In the genomic region with DNA sequence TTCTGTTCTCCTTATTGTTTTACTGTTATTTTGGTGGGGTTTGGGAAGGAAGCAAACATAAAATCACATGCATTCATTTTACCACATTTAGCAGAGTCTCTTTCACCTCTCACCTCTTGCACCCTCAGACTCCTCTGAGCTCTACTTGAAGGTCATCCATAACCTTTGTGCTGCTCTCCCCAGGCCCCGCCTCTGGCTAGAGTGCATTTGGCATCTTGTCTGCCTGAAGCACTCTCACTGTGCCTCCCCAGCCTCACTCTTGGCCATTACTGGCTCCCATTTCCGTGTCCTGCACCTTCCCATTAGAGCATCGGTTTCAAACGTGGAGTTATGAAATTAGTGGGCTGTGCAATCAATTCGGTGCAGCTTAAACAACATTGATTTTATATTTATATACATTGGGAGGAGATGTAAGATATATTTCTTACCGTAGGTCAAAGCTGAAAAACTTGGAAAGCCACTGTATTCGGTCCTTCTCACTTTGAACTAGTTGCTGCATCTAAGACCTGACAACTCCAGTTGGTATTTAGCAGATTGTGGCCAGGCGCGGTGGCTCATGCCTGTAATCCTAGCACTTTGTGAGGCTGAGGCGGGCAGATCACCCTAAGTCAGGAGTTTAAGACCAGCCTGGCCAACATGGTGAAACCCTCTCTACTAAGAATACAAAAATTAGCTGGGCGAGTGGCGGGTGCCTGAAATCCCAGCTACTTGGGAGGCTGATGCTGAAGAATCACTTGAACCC, we compare ENCODE assay signal across 1 cellular context.
TF ChIP-seq lines count a peak whose summit lies in the region.

No MANE protein-coding gene starts in this region.

TF ChIP-seq in H1, 55 proteins besides CTCF, POLR2A, EP300 and RAD21:
- TF ChIP-seq POLR2AphosphoS5 (IDR thresholded peaks at IDR 0.05; ENCODE audit: low read depth, low read length) (no peak), SP2 (IDR thresholded peaks at IDR 0.05; ENCODE audit: low read length) (no peak), RBBP5 (IDR thresholded peaks at IDR 0.05; ENCODE audit: borderline replicate concordance, low read depth, low read length) (no peak), CBX8 (IDR thresholded peaks at IDR 0.05; ENCODE audit: borderline replicate concordance, low read depth, low read length) (no peak), HDAC6 (IDR thresholded peaks at IDR 0.05; ENCODE audit: low read depth, low read length) (no peak), POU5F1 (IDR thresholded peaks at IDR 0.05; ENCODE audit: low read depth, low read length) (no peak), GTF2F1 (IDR thresholded peaks at IDR 0.05; ENCODE audit: borderline replicate concordance, low read depth, low read length) (no peak), TAF1 (IDR thresholded peaks at IDR 0.05; ENCODE audit: low read depth, low read length) (no peak), SUZ12 (IDR thresholded peaks at IDR 0.05; ENCODE audit: low read length) (no peak), EGR1 (IDR thresholded peaks at IDR 0.05; ENCODE audit: borderline replicate concordance, low read depth, low read length) (no peak), SP4 (IDR thresholded peaks at IDR 0.05; ENCODE audit: low read length) (no peak)
- TF ChIP-seq, protein P1, sequence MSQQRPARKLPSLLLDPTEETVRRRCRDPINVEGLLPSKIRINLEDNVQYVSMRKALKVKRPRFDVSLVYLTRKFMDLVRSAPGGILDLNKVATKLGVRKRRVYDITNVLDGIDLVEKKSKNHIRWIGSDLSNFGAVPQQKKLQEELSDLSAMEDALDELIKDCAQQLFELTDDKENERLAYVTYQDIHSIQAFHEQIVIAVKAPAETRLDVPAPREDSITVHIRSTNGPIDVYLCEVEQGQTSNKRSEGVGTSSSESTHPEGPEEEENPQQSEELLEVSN (IDR thresholded peaks at IDR 0.05) = no peak
- TF ChIP-seq, protein P2, sequence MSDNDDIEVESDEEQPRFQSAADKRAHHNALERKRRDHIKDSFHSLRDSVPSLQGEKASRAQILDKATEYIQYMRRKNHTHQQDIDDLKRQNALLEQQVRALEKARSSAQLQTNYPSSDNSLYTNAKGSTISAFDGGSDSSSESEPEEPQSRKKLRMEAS (IDR thresholded peaks at IDR 0.05) = no peak
